In genomic region chr10:96545558-96545957, GRCh38 we compare ENCODE assay signal across 6 cellular contexts. TPM values are rescaled to one million over a fixed set of nuclear protein-coding genes. Genes with fewer than 3 reads are reported as not detected.
"Had no signal": no experiment of that assay in that cellular context is flagged by ENCODE, and none has a peak within 500 bp of the region (broad histone marks: within the 10 kb centered on the region; RNA-seq: fewer than 3 reads in every experiment).

No MANE protein-coding gene starts in this region.

RNA-seq across cellular contexts. Expression of gene TLL2, which starts 31.8 kb away (rescaled TPM):
- total RNA-seq: activated CD4-positive, alpha-beta memory T cell treated with anti-CD3 and anti-CD28 coated beads, Interleukin-2, amount 10 ng/mL, durations not matched to agents 7 days and 5 days; activated CD4-positive, alpha-beta T cell treated with anti-CD3 and anti-CD28 coated beads, Interleukin-2, amount 10 ng/mL, durations not matched to agents 24 days and 14 days; activated CD8-positive, alpha-beta memory T cell treated with anti-CD3 and anti-CD28 coated beads, Interleukin-2, amount 10 ng/mL, durations not matched to agents 7 days and 5 days; activated T-helper 2 cell treated with anti-CD3 and anti-CD28 coated beads, Interferon-gamma antibody, Interleukin-2, Interleukin-4, amounts not matched to agents 10 μg/mL and 5 μg/mL and 100 μg/mL, durations not matched to agents 14 hours and 24 hours and 36 hours; body of pancreas had no signal
- polyA plus RNA-seq: aorta had no signal
